28 cellular contexts compared by ENCODE assay signal in the genomic region with DNA sequence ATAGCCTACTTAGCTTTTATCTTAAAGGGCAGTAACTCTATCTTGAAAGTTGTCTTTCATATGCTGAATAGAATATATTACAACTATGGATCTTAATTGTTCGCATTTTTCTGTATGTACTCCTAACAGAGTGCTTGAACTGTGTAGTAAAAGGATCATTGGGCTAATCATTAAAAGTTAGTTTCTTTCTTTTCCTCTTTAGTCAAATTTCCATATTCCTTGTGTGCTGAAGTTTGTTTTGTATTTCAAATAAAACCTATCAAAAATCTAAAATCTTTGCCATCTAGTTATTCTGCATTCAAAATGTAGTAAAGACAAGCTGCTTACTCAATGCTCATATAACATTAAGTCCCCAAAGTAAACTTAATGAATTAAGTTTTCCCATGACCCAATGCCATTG.
"Had no signal": no experiment of that assay in that cellular context is flagged by ENCODE, and none has a peak within 500 bp of the region (broad histone marks: within the 10 kb centered on the region; RNA-seq: fewer than 3 reads in every experiment).

No MANE protein-coding gene starts in this region.

- H3K4me1 Mint-ChIP-seq: stimulated activated memory B cell treated with anti-CD40 and anti-IgM and Interleukin-4, amounts not matched to agents 10 μg/mL and 1 μg/mL and 100 μg/mL, for 72 hours; stimulated activated naive B cell treated with anti-CD40 and anti-IgM and Interleukin-4, amounts not matched to agents 10 μg/mL and 1 μg/mL and 100 μg/mL, for 72 hours; stimulated activated naive CD8-positive, alpha-beta T cell treated with anti-CD3 and anti-CD28 coated beads, Interleukin-15, amount 100 ng/mL, for 72 hours had no signal

- H3K4me3 Mint-ChIP-seq: stimulated activated memory B cell treated with anti-CD40 and anti-IgM and Interleukin-4, amounts not matched to agents 10 μg/mL and 1 μg/mL and 100 μg/mL, for 72 hours; stimulated activated naive B cell treated with anti-CD40 and anti-IgM and Interleukin-4, amounts not matched to agents 10 μg/mL and 1 μg/mL and 100 μg/mL, for 72 hours; stimulated activated naive CD8-positive, alpha-beta T cell treated with anti-CD3 and anti-CD28 coated beads, Interleukin-15, amount 100 ng/mL, for 72 hours; stimulated activated naive CD8-positive, alpha-beta T cell treated with anti-CD3 and anti-CD28 coated beads, Interleukin-15, Interleukin-2, amounts not matched to agents 100 ng/mL and 50 ng/mL, for 24 hours; type B pancreatic cell had no signal

- H3K36me3 Mint-ChIP-seq: stimulated activated memory B cell treated with anti-CD40 and anti-IgM and Interleukin-4, amounts not matched to agents 10 μg/mL and 1 μg/mL and 100 μg/mL, for 72 hours; stimulated activated naive B cell treated with anti-CD40 and anti-IgM and Interleukin-4, amounts not matched to agents 10 μg/mL and 1 μg/mL and 100 μg/mL, for 72 hours; type B pancreatic cell had no signal

- H3K27ac ChIP-seq: stomach, suprapubic skin, testis, thoracic aorta, thyroid gland, tibial artery, tibial nerve, transverse colon, upper lobe of left lung, upper lobe of right lung, uterus, vagina had no signal

- FAIRE-seq: urothelium cell line had no signal

- H3K27ac Mint-ChIP-seq: stimulated activated memory B cell treated with anti-CD40 and anti-IgM and Interleukin-4, amounts not matched to agents 10 μg/mL and 1 μg/mL and 100 μg/mL, for 72 hours; stimulated activated naive B cell treated with anti-CD40 and anti-IgM and Interleukin-4, amounts not matched to agents 10 μg/mL and 1 μg/mL and 100 μg/mL, for 72 hours; stimulated activated naive CD8-positive, alpha-beta T cell treated with anti-CD3 and anti-CD28 coated beads, Interleukin-15, amount 100 ng/mL, for 72 hours; stimulated activated naive CD8-positive, alpha-beta T cell treated with anti-CD3 and anti-CD28 coated beads, Interleukin-15, Interleukin-2, amounts not matched to agents 100 ng/mL and 50 ng/mL, for 24 hours; type B pancreatic cell had no signal

- DNase-seq: stimulated activated CD4-positive, alpha-beta T cell treated with anti-CD3 and anti-CD28 coated beads, Interleukin-2, amount 100 ng/mL, for 48 hours; stimulated activated CD4-positive, alpha-beta T cell treated with anti-CD3 and anti-CD28 coated beads, Interleukin-4, amount 100 ng/mL, for 1 hour; stimulated activated CD4-positive, alpha-beta T cell treated with anti-CD3 and anti-CD28 coated beads, Interleukin-4, amount 100 ng/mL, for 24 hours; stimulated activated CD4-positive, alpha-beta T cell treated with anti-CD3 and anti-CD28 coated beads, Interleukin-4, amount 100 ng/mL, for 4 hours; stimulated activated CD8-positive, alpha-beta memory T cell treated with anti-CD3 and anti-CD28 coated beads, Interleukin-4, amount 100 ng/mL, for 48 hours; stimulated activated naive B cell treated with anti-CD40 and anti-IgM and Interleukin-4, amounts not matched to agents 10 μg/mL and 1 μg/mL and 100 μg/mL, for 72 hours; stimulated activated naive CD4-positive, alpha-beta T cell; stimulated activated naive CD4-positive, alpha-beta T cell treated with Interleukin-2 at 50 U/mL for 16 hours; stimulated activated naive CD8-positive, alpha-beta T cell treated with anti-CD3 and anti-CD28 coated beads, Interleukin-15, amount 100 ng/mL, for 72 hours; stimulated activated naive CD8-positive, alpha-beta T cell treated with anti-CD3 and anti-CD28 coated beads, Interleukin-15, Interleukin-2, amounts not matched to agents 100 U/mL and 50 U/mL, for 24 hours; stomach; substantia nigra; testis; thyroid gland; tibial artery; transverse colon; trophoblast cell; upper lobe of left lung; upper lobe of right lung; uterus had no signal

- ATAC-seq: stimulated activated memory B cell treated with anti-CD40 and anti-IgM and Interleukin-4, amounts not matched to agents 10 μg/mL and 1 μg/mL and 100 μg/mL, for 72 hours; stimulated activated naive B cell treated with anti-CD40 and anti-IgM and Interleukin-4, amounts not matched to agents 10 μg/mL and 1 μg/mL and 100 μg/mL, for 72 hours; stimulated activated naive CD8-positive, alpha-beta T cell treated with anti-CD3 and anti-CD28 coated beads, Interleukin-15, amount 100 ng/mL, for 72 hours; stimulated activated naive CD8-positive, alpha-beta T cell treated with anti-CD3 and anti-CD28 coated beads, Interleukin-15, Interleukin-2, amounts not matched to agents 100 U/mL and 50 U/mL, for 24 hours; upper lobe of right lung had no signal

- H3K9me3 ChIP-seq: suprapubic skin, testis, thoracic aorta, thyroid gland, tibial nerve, transverse colon, upper lobe of left lung, upper lobe of right lung, uterus, vagina had no signal

- H3K4me3 ChIP-seq: stomach, suprapubic skin, testis, thoracic aorta, thyroid gland, tibial artery, tibial nerve, transverse colon, upper lobe of left lung, upper lobe of right lung, uterus, vagina had no signal

- H3K4me1 ChIP-seq: stomach, suprapubic skin, testis, thyroid gland, tibial artery, tibial nerve, transverse colon, upper lobe of left lung, upper lobe of right lung, uterus, vagina had no signal
